12 cellular contexts compared by ENCODE assay signal in the genomic region with DNA sequence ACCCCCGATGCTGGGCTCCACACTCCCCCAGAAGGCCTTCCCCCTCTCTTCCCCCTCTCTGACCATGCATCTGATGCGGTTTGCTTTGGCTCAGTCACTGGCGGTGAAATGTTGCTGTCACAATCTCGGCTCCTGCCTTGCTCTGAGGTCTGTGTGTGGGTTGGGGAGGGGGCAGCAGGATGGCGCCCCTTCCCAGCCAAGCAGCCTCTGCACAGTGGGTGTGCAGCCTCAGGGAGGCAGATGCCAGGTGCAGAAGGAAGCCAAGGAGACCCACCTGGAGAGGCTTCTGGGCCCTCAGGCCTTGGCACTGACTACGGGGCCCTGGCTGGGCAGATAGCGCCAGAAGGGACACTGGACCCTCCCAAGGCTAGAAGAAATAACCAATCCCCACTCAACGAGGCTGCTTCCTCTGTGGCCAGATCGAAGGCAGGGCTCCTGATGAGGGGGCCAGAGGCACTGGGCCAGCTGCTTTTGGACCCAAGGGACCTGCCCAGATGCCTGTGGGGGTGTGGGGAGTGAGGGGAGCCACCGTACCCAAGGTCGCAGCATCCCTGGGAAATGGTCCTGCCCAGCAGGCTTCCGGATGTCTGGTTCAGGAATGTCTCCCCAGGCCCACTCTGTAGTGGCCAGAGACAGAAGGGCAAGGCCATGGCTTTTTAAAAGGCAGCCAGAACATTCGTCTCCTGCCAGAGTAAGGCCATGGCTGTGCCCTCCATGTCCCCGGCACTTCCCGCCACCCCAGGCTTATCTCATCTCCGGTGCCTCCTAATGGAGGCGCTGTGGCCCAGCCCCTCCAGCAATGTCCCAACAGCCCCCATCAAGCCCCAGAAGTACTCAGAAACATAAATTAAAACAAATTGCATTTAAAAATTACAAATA. TPM values are rescaled to one million over a fixed set of nuclear protein-coding genes. Genes with fewer than 3 reads are reported as not detected.
DNase-seq lines count a peak whose midpoint lies in the region; ATAC-seq and TF ChIP-seq lines count a peak whose summit lies in the region.
"Had no signal": no experiment of that assay in that cellular context is flagged by ENCODE, and none has a peak within 500 bp of the region (broad histone marks: within the 10 kb centered on the region; RNA-seq: fewer than 3 reads in every experiment).

No MANE protein-coding gene starts in this region.

- no peaks in the 10 kb centered on the region for H3K9me3 Mint-ChIP-seq in chondrocyte (ENCODE audit: low read depth)
- H3K9me3 Mint-ChIP-seq: activated T-helper 17 cell treated with anti-CD3 and anti-CD28 coated beads, Interleukin-2, amount 50 U/mL, for 72 hours; natural killer cell had no signal

- H3K36me3 ChIP-seq in Panc1 (ENCODE audit: control insufficient read depth, insufficient read depth, low read length), result no peaks in the 10 kb centered on the region
- H3K36me3 ChIP-seq in mesodermal cell (ENCODE audit: control insufficient read depth, insufficient read depth, low read length), result peaks cover 15% of the 10 kb centered on the region
- no peaks in the 10 kb centered on the region for H3K36me3 ChIP-seq in tibial nerve
- H3K36me3 ChIP-seq in aorta (ENCODE audit: control insufficient read depth in 1 of 2, insufficient read depth in 2 of 2, low read length in 1 of 2), result no peaks in the 10 kb centered on the region

- H3K27ac Mint-ChIP-seq in chondrocyte (ENCODE audit: unreplicated experiment), result peak overlapping the region; percentile 12
- H3K27ac Mint-ChIP-seq: activated T-helper 17 cell treated with anti-CD3 and anti-CD28 coated beads, Interleukin-2, amount 50 U/mL, for 72 hours; natural killer cell had no signal

- H3K4me3 Mint-ChIP-seq in chondrocyte (ENCODE audit: unreplicated experiment), result no peak overlapping the region
- H3K4me3 Mint-ChIP-seq: activated T-helper 17 cell treated with anti-CD3 and anti-CD28 coated beads, Interleukin-2, amount 50 U/mL, for 72 hours; natural killer cell had no signal

- H3K27me3 Mint-ChIP-seq in chondrocyte (ENCODE audit: low read depth), result no peaks in the 10 kb centered on the region

- peaks cover 75% of the 10 kb centered on the region for H3K4me1 ChIP-seq in Panc1 (ENCODE audit: control insufficient read depth, insufficient read depth, low read length)
- H3K4me1 ChIP-seq in mesodermal cell (ENCODE audit: control insufficient read depth, insufficient read depth, low read length, poor library complexity, severe bottlenecking), result peaks cover 33% of the 10 kb centered on the region
- H3K4me1 ChIP-seq in tibial nerve, result peaks cover 0 to 86% (median 53%) of the 10 kb centered on the region in 4 donors
- H3K4me1 ChIP-seq in aorta (ENCODE audit: control insufficient read depth in 1 of 2, insufficient read depth in 2 of 2, low read length in 2 of 2), result no peaks in the 10 kb centered on the region

- BruUV-seq in Panc1 (replicated peaks; lab: Mats Ljungman, UMichigan), result no TSS peak

- ATAC-seq in Panc1 (no peak), HG03097 (IDR thresholded peaks at IDR 0.05; ENCODE audit: low FRiP score, unreplicated experiment) (no peak), GM18498 (IDR thresholded peaks at IDR 0.05; ENCODE audit: unreplicated experiment) (no peak), aorta (ENCODE audit: low FRiP score) (no peak)
- ATAC-seq: activated T-helper 17 cell treated with anti-CD3 and anti-CD28 coated beads, Interleukin-2, amount 50 U/mL, for 72 hours; natural killer cell had no signal

- in situ Hi-C loops in Panc1 (cut with HindIII; ENCODE audit: low pct_unique_long_range_greater_than_20kb, low sequenced_read_pairs), result no loop called here

- WGBS in mesodermal cell (ENCODE audit: insufficient coverage in 2 of 2), 2 experiments, result 90 to 94% methylated on average over 10 of the region's 17 CpGs
- 35 to 51% methylated on average over 16 to 17 of the region's 17 CpGs for WGBS in tibial nerve, 2 donors
- WGBS in aorta, 2 donors, result 59 to 65% methylated on average over 15 to 17 of the region's 17 CpGs

- DNase-seq in Panc1 (ENCODE audit: low read depth, low spot score) (no peak), chondrocyte (ENCODE audit: low spot score) (no peak), tibial nerve (ENCODE audit: low spot score in 2 of 2) (no peak), aorta (no peak)
- DNase-seq: natural killer cell; NCI-H2171; RPMI8226; stimulated activated CD4-positive, alpha-beta T cell treated with anti-CD3 and anti-CD28 coated beads, Interleukin-4, amount 100 ng/mL, for 24 hours had no signal

- intact Hi-C loops in Panc1 (cut with micrococcal nuclease; ENCODE audit: unreplicated experiment), result loop anchor here (5.0 kb wide), 1 partner anchor 41 kb away; a partner anchor contains a TSS
- intact Hi-C loops in aorta (cut with DNase I), result loop anchor here in 1 of 2 donors (5.0 kb wide), 1 partner anchor 81 kb away; no protein-coding TSS in a partner anchor

- no peak overlapping the region for H3K4me3 ChIP-seq in Panc1 (ENCODE audit: low read depth in 2 of 2, low read length in 2 of 2)
- H3K4me3 ChIP-seq in mesodermal cell (ENCODE audit: extremely low read depth, insufficient read depth, low read length, poor library complexity, severe bottlenecking), result no peak overlapping the region
- H3K4me3 ChIP-seq in tibial nerve, result no peak overlapping the region
- no peak overlapping the region for H3K4me3 ChIP-seq in aorta (ENCODE audit: low read length in 2 of 2)

- peaks cover 42% of the 10 kb centered on the region for H3K4me1 Mint-ChIP-seq in chondrocyte (ENCODE audit: low read depth)
- H3K4me1 Mint-ChIP-seq: activated T-helper 17 cell treated with anti-CD3 and anti-CD28 coated beads, Interleukin-2, amount 50 U/mL, for 72 hours had no signal

- no peak for TF ChIP-seq POLR2A in tibial nerve (IDR thresholded peaks at IDR 0.05)

- no peaks in the 10 kb centered on the region for H3K9me3 ChIP-seq in Panc1 (ENCODE audit: control insufficient read depth, insufficient read depth, low read depth, low read length)
- no peaks in the 10 kb centered on the region for H3K9me3 ChIP-seq in mesodermal cell (ENCODE audit: control insufficient read depth, low read length)
- no peaks in the 10 kb centered on the region for H3K9me3 ChIP-seq in tibial nerve
- H3K9me3 ChIP-seq in aorta (ENCODE audit: control insufficient read depth, low read length), result no peaks in the 10 kb centered on the region

- POLR2A ChIA-PET in Panc1 (lab: Charles Lee), result interaction anchor here (0.5 kb wide), 1 partner anchor 186 kb away, joined by 7 read pairs; no protein-coding TSS in a partner anchor

- no peak for TF ChIP-seq EP300 in tibial nerve (IDR thresholded peaks at IDR 0.05)

- TF ChIP-seq CTCF in Panc1 (IDR thresholded peaks at IDR 0.05) (no peak), chondrocyte (IDR thresholded peaks at IDR 0.05) (peak; percentile 31), tibial nerve (IDR thresholded peaks at IDR 0.05) (no peak)

- H3K27me3 ChIP-seq in Panc1 (ENCODE audit: control insufficient read depth, insufficient read depth, low read length), result no peaks in the 10 kb centered on the region
- H3K27me3 ChIP-seq in tibial nerve, result no peaks in the 10 kb centered on the region
- H3K27me3 ChIP-seq in aorta (ENCODE audit: control insufficient read depth in 1 of 2, insufficient read depth in 2 of 2, low read length in 1 of 2), result no peaks in the 10 kb centered on the region

- peaks cover 3% of the 10 kb centered on the region for H3K36me3 Mint-ChIP-seq in chondrocyte (ENCODE audit: low read depth)
- H3K36me3 Mint-ChIP-seq: natural killer cell had no signal

- H3K27ac ChIP-seq in Panc1 (ENCODE audit: low read length), result peak overlapping the region; percentile 100
- H3K27ac ChIP-seq in mesodermal cell (ENCODE audit: low read depth, low read length, severe bottlenecking), result peak overlapping the region; percentile 23
- H3K27ac ChIP-seq in tibial nerve, result peak overlapping the region in 3 of 4 donors; percentile 75 to 99 (median 98)
- no peak overlapping the region for H3K27ac ChIP-seq in aorta (ENCODE audit: low read depth in 1 of 2, low read length in 2 of 2)

- CTCF ChIA-PET in Panc1 (lab: Charles Lee), result interaction anchor here (0.7 kb wide), 1 partner anchor 14 kb away, joined by 4 read pairs; no protein-coding TSS in a partner anchor

RNA-seq across cellular contexts. Expression of a gene that starts 43.4 kb away (rescaled TPM):
- total RNA-seq in Panc1 (2021; ENCODE audit: unreplicated experiment) (188 TPM), chondrocyte (115 to 147 TPM (median 116 TPM) in 3 replicates), tibial nerve (100 to 1,000 TPM in 2 of 4 donors, 10 to 100 TPM in 2; 80.0 to 149 (median 123) TPM), aorta (10 to 100 TPM; 61.9 to 79.6 TPM)
- polyA plus RNA-seq in Panc1 (2012; ENCODE audit: insufficient read length), result 144 TPM
- polyA plus RNA-seq in mesodermal cell (2013, experiment 1 of 2), result 36.0 TPM
- polyA plus RNA-seq in mesodermal cell (2013, experiment 2 of 2), result 36.0 TPM
- polyA plus RNA-seq in aorta, result 100 to 1,000 TPM in 1 of 2 donors, 10 to 100 TPM in 1; 22.3 to 118 TPM

RNA-seq across cellular contexts. Expression of a gene that starts 56.7 kb away (rescaled TPM):
- total RNA-seq in Panc1 (2021; ENCODE audit: unreplicated experiment) (77.4 TPM), chondrocyte (20.6 to 32.3 TPM (median 22.7 TPM) in 3 replicates), tibial nerve (10 to 100 TPM; 15.1 to 38.7 (median 27.4) TPM), aorta (10 to 100 TPM; 22.8 to 49.3 TPM)
- 129 TPM for polyA plus RNA-seq in Panc1 (2012; ENCODE audit: insufficient read length)
- polyA plus RNA-seq in mesodermal cell (2013, experiment 1 of 2), result 29.9 TPM
- polyA plus RNA-seq in mesodermal cell (2013, experiment 2 of 2), result 21.6 TPM
- 10 to 100 TPM in 1 of 2 donors, 1 to 10 TPM in 1; 3.9 to 16.8 TPM for polyA plus RNA-seq in aorta

Comparison
In these comparisons a context has a peak if more than half of its experiments do, and no peak if none do; other contexts are left out.
1. H3K27ac ChIP-seq: peak in Panc1 (single experiment), mesodermal cell (single experiment) and tibial nerve (3 of 4); none in aorta (0 of 2).